In genomic region chr9:127586537-127586936, GRCh38 we compare ENCODE assay signal across 8 cellular contexts. TPM values are rescaled to one million over a fixed set of nuclear protein-coding genes. Genes with fewer than 3 reads are reported as not detected.
A peak's percentile ranks its signal among the peaks of the same experiment; 100 is the strongest.
DNase-seq lines count a peak whose midpoint lies in the region; ATAC-seq and TF ChIP-seq lines count a peak whose summit lies in the region.

No MANE protein-coding gene starts in this region.

- no peaks in the 10 kb centered on the region for H3K79me1 ChIP-seq in neuronal stem cell (ENCODE audit: low read depth, low read length)

- peaks cover 5% of the 10 kb centered on the region for H3K4me1 ChIP-seq in Caco-2
- no peaks in the 10 kb centered on the region for H3K4me1 ChIP-seq in neuronal stem cell (ENCODE audit: control insufficient read depth in 2 of 2, insufficient read depth in 1 of 2, low read depth in 1 of 2, low read length in 2 of 2)
- no peaks in the 10 kb centered on the region for H3K4me1 ChIP-seq in aorta (ENCODE audit: control insufficient read depth in 1 of 2, insufficient read depth in 2 of 2, low read length in 2 of 2)

- H3K18ac ChIP-seq in neuronal stem cell (ENCODE audit: low read length), result no peak overlapping the region

- BruUV-seq in Caco-2 (replicated peaks; lab: Mats Ljungman, UMichigan), result no TSS peak

- no peak overlapping the region for H3K4me3 Mint-ChIP-seq in Caco-2 (ENCODE audit: unreplicated experiment)

- peak; percentile 87 for ATAC-seq in aorta (ENCODE audit: low FRiP score)

- H3K4me2 ChIP-seq in neuronal stem cell (ENCODE audit: insufficient read depth, low read length, poor library complexity, severe bottlenecking), result no peak overlapping the region

- H3K27ac ChIP-seq in neuronal stem cell (replicated peaks; ENCODE audit: low read length), result no peak overlapping the region
- no peak overlapping the region for H3K27ac ChIP-seq in aorta (ENCODE audit: low read depth in 1 of 2, low read length in 2 of 2)

- H4K8ac ChIP-seq in neuronal stem cell (ENCODE audit: low read depth, low read length), result no peak overlapping the region

- no peak overlapping the region for H2BK5ac ChIP-seq in neuronal stem cell (ENCODE audit: low read length)

- no peak overlapping the region for H2BK15ac ChIP-seq in neuronal stem cell (ENCODE audit: low read length)

- TF ChIP-seq CTCF in Caco-2 (IDR thresholded peaks at IDR 0.05; ENCODE audit: insufficient read depth in 1 of 2, low read depth in 1 of 2, low read length in 1 of 2, severe bottlenecking in 1 of 2, unreplicated experiment in 1 of 2), result peak; percentile 83 to 93

- H3K36me3 ChIP-seq in Caco-2 (ENCODE audit: control insufficient read depth, insufficient read depth, low read length) (no peaks in the 10 kb centered on the region), neuronal stem cell (replicated peaks in 1 of 2; ENCODE audit: control insufficient read depth in 2 of 2, insufficient read depth in 2 of 2, low read length in 2 of 2) (no peaks in the 10 kb centered on the region), aorta (ENCODE audit: control insufficient read depth in 1 of 2, insufficient read depth in 2 of 2, low read length in 1 of 2) (no peaks in the 10 kb centered on the region)

- in situ Hi-C loops in KBM-7 (cut with MboI; ENCODE audit: low pct_unique_long_range_greater_than_20kb, low sequenced_read_pairs), result loop anchor here (25.0 kb wide), 1 partner anchor 326 kb away; the partner anchor contains the start of gene ST6GALNAC4

- no peak overlapping the region for H3K23ac ChIP-seq in neuronal stem cell (ENCODE audit: low read depth, low read length, poor library complexity)

- H3K4me1 Mint-ChIP-seq in Caco-2 (ENCODE audit: low read depth, unreplicated experiment), result no peaks in the 10 kb centered on the region

- H2BK12ac ChIP-seq in neuronal stem cell (ENCODE audit: low read length), result no peak overlapping the region

- H3K4me3 ChIP-seq in Caco-2 (ENCODE audit: low read depth, low read length), result no peak overlapping the region
- H3K4me3 ChIP-seq in neuronal stem cell (ENCODE audit: low read length in 2 of 2), result no peak overlapping the region
- no peak overlapping the region for H3K4me3 ChIP-seq in aorta (ENCODE audit: low read length in 2 of 2)

- CTCF ChIA-PET in Caco-2 (lab: Charles Lee), result interaction anchor here (0.7 to 4.6 kb wide), 6 partner anchors 20 to 148 kb away, joined by 3 to 34 read pairs (median 4); partner anchors contain the start of gene TOR2A

- H4K91ac ChIP-seq in neuronal stem cell (ENCODE audit: low read depth, low read length, poor library complexity), result no peak overlapping the region

- intact Hi-C loops in Caco-2 (cut with micrococcal nuclease; ENCODE audit: unreplicated experiment), result loop anchor here (1.0 kb wide), 1 partner anchor 82 kb away; no protein-coding TSS in a partner anchor
- intact Hi-C loops in aorta (cut with DNase I), result loop anchor here (1.0 to 5.0 kb wide), 4 partner anchors 54 to 82 kb away; no protein-coding TSS in a partner anchor

- DNase-seq in Caco-2, result peak; percentile 86 to 87
- peak; percentile 67 for DNase-seq in KBM-7
- peak; percentile 89 for DNase-seq in RKO (ENCODE audit: low spot score)
- DNase-seq in activated effector memory CD4-positive, alpha-beta T cell treated with Interleukin-2 at 50 U/mL for 16 hours, result peak; percentile 47
- DNase-seq in fibroblast of the conjunctiva (ENCODE audit: low read depth), result peak; percentile 67
- DNase-seq in neuronal stem cell (ENCODE audit: low spot score), result peak; percentile 76
- DNase-seq in aorta, result peak; percentile 84 to 88
- DNase-seq in T1000 (lab: John Stamatoyannopoulos, UW), result no peak

- no CpG with 5 or more reads among the region's 5 CpGs for WGBS in neuronal stem cell (ENCODE audit: extremely low coverage in 2 of 2, insufficient read length in 2 of 2, insufficient replicate concordance in 1 of 2), 2 donors
- 44 to 46% methylated on average over 5 of the region's 5 CpGs for WGBS in aorta, 2 donors

- H3K9ac ChIP-seq in neuronal stem cell (ENCODE audit: low read depth, low read length, poor library complexity), result no peak overlapping the region

- no peak overlapping the region for H2AK5ac ChIP-seq in neuronal stem cell (ENCODE audit: low read depth, low read length)

- no peak overlapping the region for H2BK120ac ChIP-seq in neuronal stem cell (ENCODE audit: low read depth, low read length)

- H3K36me3 Mint-ChIP-seq in Caco-2 (ENCODE audit: insufficient read depth, unreplicated experiment), result no peaks in the 10 kb centered on the region

- H2AFZ ChIP-seq in neuronal stem cell (ENCODE audit: low read length), result peak overlapping the region; percentile 71

- H3K14ac ChIP-seq in neuronal stem cell (ENCODE audit: low read length), result no peak overlapping the region

- H3K27me3 ChIP-seq in Caco-2 (replicated peaks; ENCODE audit: control insufficient read depth, insufficient read depth, low read length), result no peaks in the 10 kb centered on the region; the same call in 1 of the 2 replicates
- no peaks in the 10 kb centered on the region for H3K27me3 ChIP-seq in neuronal stem cell (ENCODE audit: control insufficient read depth in 3 of 3, insufficient read depth in 3 of 3, low read depth in 1 of 3, low read length in 3 of 3)
- H3K27me3 ChIP-seq in aorta (ENCODE audit: control insufficient read depth in 1 of 2, insufficient read depth in 2 of 2, low read length in 1 of 2), result no peaks in the 10 kb centered on the region

- H3K27me3 Mint-ChIP-seq in Caco-2 (ENCODE audit: insufficient read depth, unreplicated experiment), result no peaks in the 10 kb centered on the region

- H3K27ac Mint-ChIP-seq in Caco-2 (ENCODE audit: unreplicated experiment), result no peak overlapping the region

- H3K9me3 ChIP-seq in Caco-2, result no peaks in the 10 kb centered on the region
- H3K9me3 ChIP-seq in neuronal stem cell (replicated peaks in 1 of 2; ENCODE audit: control insufficient read depth in 2 of 2, insufficient read depth in 1 of 2, low read depth in 1 of 2, low read length in 2 of 2), result no peaks in the 10 kb centered on the region
- no peaks in the 10 kb centered on the region for H3K9me3 ChIP-seq in aorta (ENCODE audit: control insufficient read depth, low read length)

- POLR2A ChIA-PET in Caco-2 (lab: Charles Lee), result no interaction called here

- no peak overlapping the region for H3K4ac ChIP-seq in neuronal stem cell (ENCODE audit: low read length)

- no peaks in the 10 kb centered on the region for H3K9me3 Mint-ChIP-seq in Caco-2 (ENCODE audit: unreplicated experiment)

RNA-seq across cellular contexts. Expression of gene STXBP1, which starts 25.5 kb away (rescaled TPM):
- total RNA-seq in Caco-2 (2022) (5.5 and 6.7 TPM in 2 replicates), aorta (10 to 100 TPM; 50.0 to 69.0 TPM)
- 33.7 TPM for polyA plus RNA-seq in neuronal stem cell (2013, experiment 1 of 2)
- polyA plus RNA-seq in neuronal stem cell (2013, experiment 2 of 2), result 32.9 TPM
- 10 to 100 TPM in 1 of 2 donors, 1 to 10 TPM in 1; 6.6 to 20.7 TPM for polyA plus RNA-seq in aorta
